Comparison of ENCODE assay signal across 9 cellular contexts in genomic region chr12:76820888-76821482, GRCh38. TPM values are rescaled to one million over a fixed set of nuclear protein-coding genes. Genes with fewer than 3 reads are reported as not detected.
DNase-seq lines count a peak whose midpoint lies in the region; ATAC-seq, FAIRE-seq and TF ChIP-seq lines count a peak whose summit lies in the region.
"Had no signal": no experiment of that assay in that cellular context is flagged by ENCODE, and none has a peak within 500 bp of the region (broad histone marks: within the 10 kb centered on the region; RNA-seq: fewer than 3 reads in every experiment).

No MANE protein-coding gene starts in this region.

- H3K9me1 ChIP-seq in IMR-90 (ENCODE audit: insufficient read depth, low read length) = peaks cover 3% of the 10 kb centered on the region; the same call in 1 of the 2 replicates

- peaks cover 6 to 7% of the 10 kb centered on the region in 2 experiments; a peak in 3 of 4 replicates for H3K79me1 ChIP-seq in IMR-90 (ENCODE audit: low read depth in 1 of 2, low read length in 2 of 2)

- H2AFZ ChIP-seq in IMR-90 (replicated peaks; ENCODE audit: low read length, poor library complexity) = no peak overlapping the region

- TF ChIP-seq CTCF in IMR-90 (conservative IDR thresholded peaks at IDR 0.05; ENCODE audit: low read depth, low read length) (peak; percentile 59), kidney (IDR thresholded peaks at IDR 0.05; ENCODE audit: borderline replicate concordance, extremely low read depth, insufficient read depth) (peak; percentile 43)

- no peak overlapping the region for H2AK9ac ChIP-seq in IMR-90 (replicated peaks; ENCODE audit: low read depth, low read length, poor library complexity)

- intact Hi-C loops in IMR-90 (cut with micrococcal nuclease) = loop anchor here (1.0 to 5.0 kb wide), 2 partner anchors 101 to 190 kb away; no protein-coding TSS in a partner anchor
- intact Hi-C loops in kidney (cut with DNase I) = no loop called here

- H3K4me3 Mint-ChIP-seq in activated T-cell treated with anti-CD3 and anti-CD28 coated beads, Interleukin-2, amount 50 U/mL, for 24 hours = no peak overlapping the region

- no peak overlapping the region for H3K27ac Mint-ChIP-seq in activated T-cell treated with anti-CD3 and anti-CD28 coated beads, Interleukin-2, amount 50 U/mL, for 24 hours

- H3K36me3 ChIP-seq in IMR-90 (ENCODE audit: control insufficient read depth, insufficient read depth, low read length) = peaks cover 6% of the 10 kb centered on the region; the same call in 1 of the 2 replicates
- H3K36me3 ChIP-seq in kidney (ENCODE audit: control insufficient read depth in 1 of 2, insufficient read depth in 2 of 2, low read length in 2 of 2) = peaks cover 0 to 5% of the 10 kb centered on the region in 2 donors

- H3K4me3 ChIP-seq in IMR-90 (ENCODE audit: insufficient read depth, low read depth, low read length) = no peak overlapping the region
- no peak overlapping the region for H3K4me3 ChIP-seq in kidney (ENCODE audit: low read length in 2 of 2)
- H3K4me3 ChIP-seq: SK-N-MC had no signal

- no peak overlapping the region for H3K56ac ChIP-seq in IMR-90 (ENCODE audit: extremely low read depth, insufficient read depth, low read length)

- H4K8ac ChIP-seq in IMR-90 (ENCODE audit: low read depth in 2 of 2, low read length in 2 of 2) = no peak overlapping the region

- H3K36me3 Mint-ChIP-seq in activated T-cell treated with anti-CD3 and anti-CD28 coated beads, Interleukin-2, amount 50 U/mL, for 24 hours (ENCODE audit: low read depth) = peaks cover 64% of the 10 kb centered on the region

- FAIRE-seq in kidney (lab: Jason Lieb, UNC) = peak; percentile 58

- H4K5ac ChIP-seq in IMR-90 (ENCODE audit: low read depth, low read length) = no peak overlapping the region

- H3K4ac ChIP-seq in IMR-90 (ENCODE audit: low read depth, low read length) = no peak overlapping the region

- H2BK5ac ChIP-seq in IMR-90 (ENCODE audit: low read depth, low read length, poor library complexity, severe bottlenecking) = no peak overlapping the region

- H4K91ac ChIP-seq in IMR-90 (ENCODE audit: insufficient read depth, low read depth, low read length) = no peak overlapping the region

- H3K27ac ChIP-seq in IMR-90 (ENCODE audit: insufficient read depth, low read length) (no peak overlapping the region), kidney (ENCODE audit: low read depth in 2 of 2, low read length in 2 of 2) (no peak overlapping the region)

- no peak for TF ChIP-seq POLR2A in IMR-90 (IDR thresholded peaks at IDR 0.05; ENCODE audit: low read depth, low read length)

- H4K20me1 ChIP-seq in IMR-90 (ENCODE audit: insufficient read depth, low read length) = no peaks in the 10 kb centered on the region

- H3K27me3 ChIP-seq in IMR-90 (ENCODE audit: control insufficient read depth, insufficient read depth, low read length) = no peaks in the 10 kb centered on the region

- H3K9me3 ChIP-seq in IMR-90 (ENCODE audit: control insufficient read depth, insufficient read depth, low read length) (no peaks in the 10 kb centered on the region), kidney (ENCODE audit: control insufficient read depth in 1 of 2, low read length in 2 of 2) (no peaks in the 10 kb centered on the region)

- H3K4me2 ChIP-seq in IMR-90 (ENCODE audit: low read depth, low read length) = no peak overlapping the region

- no peak overlapping the region for H2BK15ac ChIP-seq in IMR-90 (ENCODE audit: low read depth, low read length)

- no peak overlapping the region for H2BK20ac ChIP-seq in IMR-90 (ENCODE audit: low read depth, low read length)

- no peak overlapping the region for H3K18ac ChIP-seq in IMR-90 (ENCODE audit: low read depth, low read length)

- BruUV-seq in IMR-90 (replicated peaks; lab: Mats Ljungman, UMichigan) = no TSS peak

- no peak overlapping the region for H3K23ac ChIP-seq in IMR-90 (ENCODE audit: low read depth, low read length)

- H3K9ac ChIP-seq in IMR-90 (ENCODE audit: low read depth, low read length) = no peak overlapping the region
- H3K9ac ChIP-seq in kidney (ENCODE audit: low read length in 2 of 2) = no peak overlapping the region

- no peak overlapping the region for H3K14ac ChIP-seq in IMR-90 (replicated peaks; ENCODE audit: low read depth, low read length)

- dilution Hi-C loops in IMR-90 (cut with HindIII; ENCODE audit: low sequenced_read_pairs, unreplicated experiment) = no loop called here

- no peak overlapping the region for H2AK5ac ChIP-seq in IMR-90 (ENCODE audit: low read depth, low read length)

- peak; percentile 6 for DNase-seq in DMS53 treated with DMSO at 0.1 percent for 48 hours (lab: John Stamatoyannopoulos, UW; ENCODE audit: unreplicated experiment)
- DNase-seq in IMR-90 = peak; percentile 47
- DNase-seq in amniotic stem cell (lab: John Stamatoyannopoulos, UW) = peak; percentile 12
- no peak for DNase-seq in kidney
- DNase-seq in activated T-cell treated with anti-CD3 and anti-CD28 coated beads, Interleukin-2, amount 50 U/mL, for 24 hours = no peak
- no peak for DNase-seq in activated CD4-positive, alpha-beta T cell treated with anti-CD3 and anti-CD28 coated beads for 1 hour

- no peak overlapping the region for H2BK120ac ChIP-seq in IMR-90 (ENCODE audit: low read depth, low read length)

- no peaks in the 10 kb centered on the region for H3K27me3 Mint-ChIP-seq in activated T-cell treated with anti-CD3 and anti-CD28 coated beads, Interleukin-2, amount 50 U/mL, for 24 hours

- WGBS in IMR-90 (ENCODE audit: extremely low coverage in 2 of 2, insufficient read length in 1 of 2), 2 experiments = no CpG with 5 or more reads among the region's 2 CpGs

- POLR2A ChIA-PET in IMR-90 (lab: Charles Lee; ENCODE audit: unreplicated experiment) = interaction anchor here (0.6 kb wide), 1 partner anchor 871 kb away, joined by 3 read pairs; no protein-coding TSS in a partner anchor

- H3K4me1 ChIP-seq in IMR-90 (ENCODE audit: control insufficient read depth, insufficient read depth, low read length) (no peaks in the 10 kb centered on the region; the same call in 1 of the 2 replicates), kidney (ENCODE audit: control insufficient read depth in 1 of 2, insufficient read depth in 1 of 2, low read depth in 1 of 2, low read length in 2 of 2) (no peaks in the 10 kb centered on the region)

- in situ Hi-C loops in IMR-90 (cut with MboI; ENCODE audit: low sequenced_read_pairs) = no loop called here

- H3K9me3 Mint-ChIP-seq in activated T-cell treated with anti-CD3 and anti-CD28 coated beads, Interleukin-2, amount 50 U/mL, for 24 hours = no peaks in the 10 kb centered on the region

- peak; percentile 49 for TF ChIP-seq RAD21 in IMR-90 (IDR thresholded peaks at IDR 0.05; ENCODE audit: low read length)

- ATAC-seq in IMR-90 (ENCODE audit: low read depth) (peak; percentile 69), HG02678 (IDR thresholded peaks at IDR 0.05; ENCODE audit: unreplicated experiment) (no peak), HG03025 (IDR thresholded peaks at IDR 0.05; ENCODE audit: low FRiP score, unreplicated experiment) (no peak)

- CTCF ChIA-PET in IMR-90 (lab: Yijun Ruan, JAX) = interaction anchor here (0.6 to 1.7 kb wide), 10 partner anchors 8 to 190 kb away, joined by 3 to 14 read pairs (median 5); no protein-coding TSS in a partner anchor

- no peaks in the 10 kb centered on the region for H3K4me1 Mint-ChIP-seq in activated T-cell treated with anti-CD3 and anti-CD28 coated beads, Interleukin-2, amount 50 U/mL, for 24 hours (ENCODE audit: low read depth)

TF ChIP-seq in IMR-90, 13 proteins besides CTCF, POLR2A, EP300 and RAD21:
- TF ChIP-seq SMC3 (IDR thresholded peaks at IDR 0.05; ENCODE audit: low read depth, low read length) = peak; percentile 41
- peak; percentile 50; the same call in 1 of the 2 replicates for TF ChIP-seq USF2 (IDR thresholded peaks at IDR 0.05; ENCODE audit: low read depth, low read length)
- TF ChIP-seq RCOR1 (IDR thresholded peaks at IDR 0.05; ENCODE audit: insufficient replicate concordance, low read length) = no peak
- no peak for TF ChIP-seq FOS (IDR thresholded peaks at IDR 0.05; ENCODE audit: low read depth, low read length)

RNA-seq across cellular contexts. Expression of gene ZDHHC17, which starts 57.1 kb away (rescaled TPM):
- total RNA-seq in IMR-90 (2012; rRNA removed) (86.4 and 125 TPM in 2 replicates), kidney (39.5 TPM)
- polyA plus RNA-seq in IMR-90 (2012; rRNA removed) (23.3 and 24.8 TPM in 2 replicates), kidney (ENCODE audit: insufficient read depth, low read depth, low replicate concordance) (7.7 TPM)
- polyA plus RNA-seq in IMR-90 (2012; cell fraction: cytosol; rRNA removed) = 3.4 and 4.4 TPM in 2 replicates
- 13.2 and 134 TPM in 2 replicates for polyA plus RNA-seq in IMR-90 (2012; cell fraction: nucleus; rRNA removed; ENCODE audit: low replicate concordance)

RNA-seq across cellular contexts. Expression of gene CSRP2, which starts 57.8 kb away (rescaled TPM):
- total RNA-seq in IMR-90 (2012; rRNA removed) = 156 and 157 TPM in 2 replicates
- 160 and 179 TPM in 2 replicates for polyA plus RNA-seq in IMR-90 (2012; rRNA removed)
- 69.1 and 124 TPM in 2 replicates for polyA plus RNA-seq in IMR-90 (2012; cell fraction: cytosol; rRNA removed)
- polyA plus RNA-seq in IMR-90 (2012; cell fraction: nucleus; rRNA removed; ENCODE audit: low replicate concordance) = 38.8 and 115 TPM in 2 replicates
- 40.8 TPM for total RNA-seq in kidney
- polyA plus RNA-seq in kidney (ENCODE audit: insufficient read depth, low read depth, low replicate concordance) = 189 TPM

Comparison
In these comparisons a context has a peak if more than half of its experiments do, and no peak if none do; other contexts are left out.
1. DNase-seq: peak in DMS53 treated with DMSO at 0.1 percent for 48 hours (single experiment), IMR-90 (single experiment) and amniotic stem cell (single experiment); none in kidney (single experiment), activated T-cell treated with anti-CD3 and anti-CD28 coated beads, Interleukin-2, amount 50 U/mL, for 24 hours (single experiment) and activated CD4-positive, alpha-beta T cell treated with anti-CD3 and anti-CD28 coated beads for 1 hour (single experiment).